Comparison of ENCODE assay signal across 16 cellular contexts in the genomic region with DNA sequence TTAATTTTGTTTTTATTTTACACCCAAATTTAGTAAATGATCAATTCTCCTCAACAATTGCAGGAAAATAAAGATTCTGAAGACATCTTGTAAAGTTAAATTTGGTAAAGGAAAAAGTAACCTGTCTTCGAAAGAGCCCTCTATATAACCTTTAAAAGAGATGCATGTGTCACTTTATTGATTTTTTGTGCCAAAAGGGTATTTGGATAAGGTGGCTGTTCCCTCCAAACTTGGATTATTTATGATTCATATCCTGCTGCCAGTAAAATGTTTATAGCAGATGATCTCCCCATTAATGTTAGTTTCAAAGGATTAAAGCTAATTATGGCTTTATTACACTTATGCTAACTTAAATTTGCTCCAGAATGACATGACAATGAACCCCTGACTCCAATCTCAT.
A peak's percentile ranks its signal among the peaks of the same experiment; 100 is the strongest.
DNase-seq lines count a peak whose midpoint lies in the region; ATAC-seq and TF ChIP-seq lines count a peak whose summit lies in the region.
"Had no signal": no experiment of that assay in that cellular context is flagged by ENCODE, and none has a peak within 500 bp of the region (broad histone marks: within the 10 kb centered on the region; RNA-seq: fewer than 3 reads in every experiment).

No MANE protein-coding gene starts in this region.

- no peak overlapping the region for H3K9ac ChIP-seq in DND-41 (ENCODE audit: low read depth, low read length)
- H3K9ac ChIP-seq in parathyroid adenoma, result no peak overlapping the region
- H3K9ac ChIP-seq: BLaER1 treated with 17β-estradiol and CSF1 and Interleukin-3, amounts not matched to agents 10 nM and 100 nM had no signal

- H3K4me2 ChIP-seq in DND-41 (ENCODE audit: insufficient read depth, low read length), result no peak overlapping the region
- H3K4me2 ChIP-seq in parathyroid adenoma (ENCODE audit: low read length), result no peak overlapping the region

- H3K9me3 Mint-ChIP-seq in activated naive CD4-positive, alpha-beta T cell treated with anti-CD3 and anti-CD28 coated beads, Interleukin-2, amount 50 U/mL, for 72 hours, result peaks cover 12 to 24% of the 10 kb centered on the region in 2 donors

- H3K36me3 ChIP-seq in DND-41 (ENCODE audit: insufficient read depth, low read length) (no peaks in the 10 kb centered on the region), parathyroid adenoma (ENCODE audit: control insufficient read depth, insufficient read depth, low read length) (no peaks in the 10 kb centered on the region)
- H3K36me3 ChIP-seq: BLaER1 treated with 17β-estradiol and CSF1 and Interleukin-3, amounts not matched to agents 10 nM and 100 nM; HAP-1 had no signal

- DNase-seq in DND-41 (no peak), M059J (ENCODE audit: low read depth) (peak; percentile 32), NCI-H2196 treated with DMSO at 0.1 percent for 48 hours (lab: John Stamatoyannopoulos, UW; ENCODE audit: unreplicated experiment) (no peak)
- no peak for DNase-seq in activated naive CD4-positive, alpha-beta T cell treated with anti-CD3 and anti-CD28 coated beads, Interleukin-2, amount 50 U/mL, for 72 hours (ENCODE audit: low spot score in 2 of 2)
- DNase-seq: 8988T; ACHN; CD4-positive, CD25-positive, alpha-beta regulatory T cell; DMS53 had no signal

- no peak overlapping the region for H3K27ac Mint-ChIP-seq in activated naive CD4-positive, alpha-beta T cell treated with anti-CD3 and anti-CD28 coated beads, Interleukin-2, amount 50 U/mL, for 72 hours
- H3K27ac Mint-ChIP-seq: CD4-positive, CD25-positive, alpha-beta regulatory T cell had no signal

- H3K9me3 ChIP-seq in DND-41 (ENCODE audit: insufficient read depth, low read length, severe bottlenecking) (peaks cover 6% of the 10 kb centered on the region), parathyroid adenoma (ENCODE audit: control insufficient read depth, low read length) (no peaks in the 10 kb centered on the region)
- H3K9me3 ChIP-seq: HAP-1 had no signal

- H4K20me1 ChIP-seq in DND-41 (ENCODE audit: insufficient read depth, low read length), result no peaks in the 10 kb centered on the region
- H4K20me1 ChIP-seq: BLaER1 treated with 17β-estradiol and CSF1 and Interleukin-3, amounts not matched to agents 10 nM and 100 nM had no signal

- ATAC-seq in DND-41 (ENCODE audit: insufficient read depth, low read depth), result no peak
- no peak for ATAC-seq in GM21737 (IDR thresholded peaks at IDR 0.05; ENCODE audit: unreplicated experiment)
- no peak for ATAC-seq in GM19351 (IDR thresholded peaks at IDR 0.05; ENCODE audit: unreplicated experiment)
- ATAC-seq in activated naive CD4-positive, alpha-beta T cell treated with anti-CD3 and anti-CD28 coated beads, Interleukin-2, amount 50 U/mL, for 72 hours, result no peak
- ATAC-seq: GM12878 had no signal

- no peak for TF ChIP-seq CTCF in DND-41 (IDR thresholded peaks at IDR 0.05; ENCODE audit: borderline replicate concordance, extremely low read depth, low read length, poor library complexity, severe bottlenecking)
- no peak for TF ChIP-seq CTCF in VCaP (conservative IDR thresholded peaks at IDR 0.05)
- TF ChIP-seq CTCF in parathyroid adenoma (IDR thresholded peaks at IDR 0.05), result no peak

- peaks cover 49% of the 10 kb centered on the region for H3K4me1 ChIP-seq in DND-41 (ENCODE audit: insufficient read depth, low read length)
- H3K4me1 ChIP-seq in parathyroid adenoma, result peaks cover 21% of the 10 kb centered on the region
- H3K4me1 ChIP-seq: HAP-1 had no signal

- H3K27ac ChIP-seq in DND-41 (ENCODE audit: low read length), result peak overlapping the region; percentile 83; the same call in 1 of the 2 replicates
- H3K27ac ChIP-seq in VCaP, result peak overlapping the region; percentile 24
- no peak overlapping the region for H3K27ac ChIP-seq in parathyroid adenoma
- H3K27ac ChIP-seq: HL-60 had no signal

- H3K36me3 Mint-ChIP-seq in activated naive CD4-positive, alpha-beta T cell treated with anti-CD3 and anti-CD28 coated beads, Interleukin-2, amount 50 U/mL, for 72 hours, result peaks cover 5 to 41% of the 10 kb centered on the region in 2 donors
- H3K36me3 Mint-ChIP-seq: CD4-positive, CD25-positive, alpha-beta regulatory T cell had no signal

- H3K27me3 ChIP-seq in DND-41 (ENCODE audit: insufficient read depth, low read length, poor library complexity), result no peaks in the 10 kb centered on the region
- no peaks in the 10 kb centered on the region for H3K27me3 ChIP-seq in parathyroid adenoma (ENCODE audit: control insufficient read depth, insufficient read depth, low read length)
- H3K27me3 ChIP-seq: BLaER1 treated with 17β-estradiol and CSF1 and Interleukin-3, amounts not matched to agents 10 nM and 100 nM had no signal

- H2AFZ ChIP-seq in DND-41 (ENCODE audit: low read depth, low read length) (no peak overlapping the region), parathyroid adenoma (peak overlapping the region; percentile 72)

- no peak overlapping the region for H3K4me3 ChIP-seq in DND-41 (ENCODE audit: low read depth in 1 of 2, low read length in 2 of 2)
- H3K4me3 ChIP-seq in parathyroid adenoma (ENCODE audit: low read depth, low read length), result no peak overlapping the region
- H3K4me3 ChIP-seq: BLaER1 treated with 17β-estradiol and CSF1 and Interleukin-3, amounts not matched to agents 10 nM and 100 nM; GM12878; HAP-1 had no signal

- H3K79me2 ChIP-seq in DND-41 (ENCODE audit: insufficient read depth, low read length), result no peaks in the 10 kb centered on the region
- no peaks in the 10 kb centered on the region for H3K79me2 ChIP-seq in parathyroid adenoma
